ENCODE assay signal across 21 cellular contexts in the genomic region with DNA sequence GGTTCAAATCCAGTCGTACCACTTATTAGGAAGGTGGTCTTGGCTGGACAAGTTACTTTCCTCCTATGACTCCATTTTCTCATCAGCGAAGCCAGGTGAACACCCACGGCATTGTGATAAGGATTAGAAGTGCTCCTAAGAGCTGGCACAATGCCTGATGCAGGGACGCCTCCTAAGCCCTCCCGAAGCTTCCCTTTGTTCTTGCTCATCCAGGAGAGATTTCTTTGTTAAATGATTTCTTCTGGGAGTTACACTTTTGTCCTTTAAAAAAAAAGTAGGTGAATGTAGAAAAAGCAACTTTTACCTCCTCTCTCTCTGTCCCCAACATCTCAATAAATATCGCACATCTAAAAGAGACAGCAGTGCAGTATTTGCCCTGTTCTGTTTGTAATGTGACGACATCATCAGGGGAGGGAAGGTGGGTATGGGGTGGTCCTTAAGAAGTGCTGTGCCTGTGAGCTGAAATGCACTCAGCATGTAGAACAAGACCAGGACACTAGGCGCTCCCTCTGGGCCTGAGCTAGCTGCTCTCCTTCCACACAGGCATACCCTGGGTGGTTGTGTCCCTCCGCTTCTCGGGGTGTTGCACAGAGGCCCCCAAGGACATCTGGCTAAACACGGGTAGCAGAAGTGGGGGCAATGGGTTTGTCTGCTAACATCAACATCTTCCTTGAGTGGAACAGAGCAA. TPM values are rescaled to one million over a fixed set of nuclear protein-coding genes. Genes with fewer than 3 reads are reported as not detected.
DNase-seq lines count a peak whose midpoint lies in the region; ATAC-seq and TF ChIP-seq lines count a peak whose summit lies in the region.
"Had no signal": no experiment of that assay in that cellular context is flagged by ENCODE, and none has a peak within 500 bp of the region (broad histone marks: within the 10 kb centered on the region; RNA-seq: fewer than 3 reads in every experiment).

No MANE protein-coding gene starts in this region.

- no peak overlapping the region for H3K14ac ChIP-seq in neuronal stem cell (ENCODE audit: low read length)

- H3K27ac ChIP-seq in HUES64 (ENCODE audit: low read depth, low read length) (peak overlapping the region; percentile 51; the same call in 1 of the 2 replicates), endodermal cell (ENCODE audit: low read depth, low read length) (no peak overlapping the region), neuronal stem cell (replicated peaks; ENCODE audit: low read length) (peak overlapping the region; percentile 33), spleen (no peak overlapping the region)
- H3K27ac ChIP-seq: heart left ventricle, thoracic aorta had no signal

- H3K4me1 ChIP-seq in HUES64 (ENCODE audit: insufficient read depth, low read length) (peaks cover 15% of the 10 kb centered on the region), endodermal cell (ENCODE audit: control insufficient read depth, insufficient read depth, low read length) (peaks cover 8% of the 10 kb centered on the region), neuronal stem cell (ENCODE audit: control insufficient read depth in 2 of 2, insufficient read depth in 1 of 2, low read depth in 1 of 2, low read length in 2 of 2) (peaks cover 0 to 13% of the 10 kb centered on the region in 2 donors), spleen (no peaks in the 10 kb centered on the region)
- H3K4me1 ChIP-seq: Caco-2, heart left ventricle had no signal

- H4K8ac ChIP-seq in neuronal stem cell (ENCODE audit: low read depth, low read length) = no peak overlapping the region

- no peak for TF ChIP-seq POLR2A in spleen (IDR thresholded peaks at IDR 0.05)

- H3K36me3 ChIP-seq in HUES64 (ENCODE audit: insufficient read depth, low read length) (no peaks in the 10 kb centered on the region), endodermal cell (ENCODE audit: control insufficient read depth, insufficient read depth, low read length) (no peaks in the 10 kb centered on the region), neuronal stem cell (replicated peaks in 1 of 2; ENCODE audit: control insufficient read depth in 2 of 2, insufficient read depth in 2 of 2, low read length in 2 of 2) (no peaks in the 10 kb centered on the region), spleen (no peaks in the 10 kb centered on the region)
- H3K36me3 ChIP-seq: heart left ventricle, thoracic aorta had no signal

- peaks cover 16% of the 10 kb centered on the region for H3K4me1 Mint-ChIP-seq in endodermal cell

- no peaks in the 10 kb centered on the region for H3K36me3 Mint-ChIP-seq in endodermal cell (ENCODE audit: low read depth)
- H3K36me3 Mint-ChIP-seq: natural killer cell treated with Interleukin-12 subunit alpha and Interleukin-12 subunit beta and Interleukin-15 and Interleukin-18, amount 100 ng/mL, for 72 hours had no signal

- H3K9me3 ChIP-seq in HUES64 (ENCODE audit: insufficient read depth, low read depth, low read length) = no peaks in the 10 kb centered on the region
- no peaks in the 10 kb centered on the region for H3K9me3 ChIP-seq in endodermal cell (ENCODE audit: control insufficient read depth, low read length)
- no peaks in the 10 kb centered on the region for H3K9me3 ChIP-seq in neuronal stem cell (replicated peaks in 1 of 2; ENCODE audit: control insufficient read depth in 2 of 2, insufficient read depth in 1 of 2, low read depth in 1 of 2, low read length in 2 of 2)
- no peaks in the 10 kb centered on the region for H3K9me3 ChIP-seq in spleen
- H3K9me3 ChIP-seq: Caco-2, heart left ventricle, thoracic aorta had no signal

- H3K4me2 ChIP-seq in neuronal stem cell (ENCODE audit: insufficient read depth, low read length, poor library complexity, severe bottlenecking) = peak overlapping the region; percentile 40

- no peak overlapping the region for H2AFZ ChIP-seq in neuronal stem cell (ENCODE audit: low read length)

- DNase-seq in NCI-H2227 treated with DMSO at 0.1 percent for 48 hours (lab: John Stamatoyannopoulos, UW) (peak; percentile 11), endodermal cell (peak; percentile 67), neuronal stem cell (ENCODE audit: low spot score) (peak; percentile 71), T-helper 2 cell (no peak), cerebellar cortex (ENCODE audit: low spot score) (no peak), spleen (no peak)
- DNase-seq: activated naive CD4-positive, alpha-beta T cell treated with Interleukin-2 at 50 U/mL for 16 hours; activated T-cell treated with anti-CD3 and anti-CD28 coated beads, Interleukin-2, amount 50 U/mL, for 1 hour; AML-193; Caco-2; cerebellar nuclear complex; effector CD8-positive, alpha-beta T cell; heart left ventricle; KG1 had no signal

- no peak overlapping the region; the same call in 1 of the 2 replicates for H3K4me3 ChIP-seq in HUES64 (ENCODE audit: low read length)
- peak overlapping the region; percentile 15 for H3K4me3 ChIP-seq in endodermal cell (ENCODE audit: low read length)
- H3K4me3 ChIP-seq in neuronal stem cell (ENCODE audit: low read length in 2 of 2) = no peak overlapping the region
- H3K4me3 ChIP-seq in spleen = no peak overlapping the region
- H3K4me3 ChIP-seq: heart left ventricle, thoracic aorta had no signal

- no peak overlapping the region for H4K91ac ChIP-seq in neuronal stem cell (ENCODE audit: low read depth, low read length, poor library complexity)

- no peaks in the 10 kb centered on the region for H3K79me1 ChIP-seq in neuronal stem cell (ENCODE audit: low read depth, low read length)

- H3K9ac ChIP-seq in HUES64 (ENCODE audit: low read depth, low read length) (no peak overlapping the region), endodermal cell (ENCODE audit: extremely low read depth, low read length, poor library complexity, severe bottlenecking) (no peak overlapping the region), neuronal stem cell (ENCODE audit: low read depth, low read length, poor library complexity) (no peak overlapping the region)

- H3K4me3 Mint-ChIP-seq in endodermal cell = no peak overlapping the region
- H3K4me3 Mint-ChIP-seq: natural killer cell treated with Interleukin-12 subunit alpha and Interleukin-12 subunit beta and Interleukin-15 and Interleukin-18, amount 100 ng/mL, for 72 hours had no signal

- TF ChIP-seq CTCF in endodermal cell (conservative IDR thresholded peaks at IDR 0.05) (peak; percentile 32), spleen (IDR thresholded peaks at IDR 0.05 in 8 of 11, conservative IDR thresholded peaks at IDR 0.05 in 3 of 11) (no peak)

- H3K9me3 Mint-ChIP-seq in endodermal cell = peaks cover 9% of the 10 kb centered on the region
- H3K9me3 Mint-ChIP-seq: natural killer cell treated with Interleukin-12 subunit alpha and Interleukin-12 subunit beta and Interleukin-15 and Interleukin-18, amount 100 ng/mL, for 72 hours had no signal

- peak overlapping the region; percentile 47 for H2BK120ac ChIP-seq in neuronal stem cell (ENCODE audit: low read depth, low read length)

- H2AK5ac ChIP-seq in neuronal stem cell (ENCODE audit: low read depth, low read length) = no peak overlapping the region

- ATAC-seq in GM18907 (IDR thresholded peaks at IDR 0.05; ENCODE audit: unreplicated experiment) = no peak
- ATAC-seq: heart left ventricle, Right ventricle myocardium inferior had no signal

- H3K27me3 ChIP-seq in HUES64 (ENCODE audit: insufficient read depth, low read length) = no peaks in the 10 kb centered on the region
- no peaks in the 10 kb centered on the region for H3K27me3 ChIP-seq in endodermal cell (ENCODE audit: control insufficient read depth, insufficient read depth, low read length, poor library complexity, severe bottlenecking)
- H3K27me3 ChIP-seq in neuronal stem cell (ENCODE audit: control insufficient read depth in 3 of 3, insufficient read depth in 3 of 3, low read depth in 1 of 3, low read length in 3 of 3) = no peaks in the 10 kb centered on the region
- peaks cover 0 to 7% (median 0%) of the 10 kb centered on the region in 7 donors for H3K27me3 ChIP-seq in spleen (replicated peaks in 1 of 7)
- H3K27me3 ChIP-seq: heart left ventricle had no signal

- H3K4ac ChIP-seq in neuronal stem cell (ENCODE audit: low read length) = no peak overlapping the region

- peak overlapping the region; percentile 67 for H3K27ac Mint-ChIP-seq in endodermal cell
- H3K27ac Mint-ChIP-seq: natural killer cell treated with Interleukin-12 subunit alpha and Interleukin-12 subunit beta and Interleukin-15 and Interleukin-18, amount 100 ng/mL, for 72 hours had no signal

- WGBS in HUES64 = 65% methylated on average over 10 of the region's 11 CpGs
- 54 to 72% methylated on average over 5 to 11 of the region's 11 CpGs for WGBS in endodermal cell (ENCODE audit: insufficient coverage in 1 of 2, insufficient read length in 1 of 2), 2 experiments
- no CpG with 5 or more reads among the region's 11 CpGs for WGBS in neuronal stem cell (ENCODE audit: extremely low coverage in 2 of 2, insufficient read length in 2 of 2, insufficient replicate concordance in 1 of 2), 2 donors
- whole genome bisulfite sequencing in spleen, 5 donors = 79 to 89% (median 81%) methylated on average over 11 of the region's 11 CpGs

- intact Hi-C loops in spleen (cut with DNase I; ENCODE audit: low total_unique reads) = no loop called here

- H3K23ac ChIP-seq in neuronal stem cell (ENCODE audit: low read depth, low read length, poor library complexity) = no peak overlapping the region

- H2BK15ac ChIP-seq in neuronal stem cell (ENCODE audit: low read length) = no peak overlapping the region

- peaks cover 13% of the 10 kb centered on the region for H3K27me3 Mint-ChIP-seq in endodermal cell (ENCODE audit: insufficient read depth)

- peak overlapping the region; percentile 78 for H3K18ac ChIP-seq in neuronal stem cell (ENCODE audit: low read length)

- no peak overlapping the region for H2BK12ac ChIP-seq in neuronal stem cell (ENCODE audit: low read length)

- no peak overlapping the region for H2BK5ac ChIP-seq in neuronal stem cell (ENCODE audit: low read length)

RNA-seq across cellular contexts. Expression of a gene that starts 43.9 kb away (rescaled TPM):
- polyA plus RNA-seq in HUES64 (2013, experiment 1 of 2) = 1.3 TPM
- polyA plus RNA-seq in HUES64 (2013, experiment 2 of 2) = 1.5 TPM
- total RNA-seq in endodermal cell (under 1 TPM; 0.58 to 0.92 TPM), spleen (1 to 10 TPM in 3 of 7 donors, under 1 TPM in 4; 0.43 to 2.1 (median 0.69) TPM)
- polyA plus RNA-seq in endodermal cell (2013, experiment 1 of 2) = 2.3 TPM
- 2.8 TPM for polyA plus RNA-seq in endodermal cell (2013, experiment 2 of 2)
- 4.7 TPM for polyA plus RNA-seq in neuronal stem cell (2013, experiment 1 of 2)
- polyA plus RNA-seq in neuronal stem cell (2013, experiment 2 of 2) = 4.3 TPM
- polyA plus RNA-seq in spleen = under 1 TPM; 0.35 to 0.79 (median 0.54) TPM
- total RNA-seq: G401; mesenteric fat pad; natural killer cell treated with Interleukin-12 subunit alpha and Interleukin-12 subunit beta and Interleukin-15 and Interleukin-18, amount 100 ng/mL, for 72 hours had no signal

Comparison
In these comparisons a context has a peak if more than half of its experiments do, and no peak if none do; other contexts are left out.
1. H3K27ac ChIP-seq: peak in HUES64 (single experiment) and neuronal stem cell (single experiment); none in endodermal cell (single experiment) and spleen (0 of 8).
2. DNase-seq: peak in NCI-H2227 treated with DMSO at 0.1 percent for 48 hours (single experiment), endodermal cell (single experiment) and neuronal stem cell (single experiment); none in T-helper 2 cell (0 of 5), cerebellar cortex (single experiment) and spleen (single experiment).